10 cellular contexts compared by ENCODE assay signal in the genomic region with DNA sequence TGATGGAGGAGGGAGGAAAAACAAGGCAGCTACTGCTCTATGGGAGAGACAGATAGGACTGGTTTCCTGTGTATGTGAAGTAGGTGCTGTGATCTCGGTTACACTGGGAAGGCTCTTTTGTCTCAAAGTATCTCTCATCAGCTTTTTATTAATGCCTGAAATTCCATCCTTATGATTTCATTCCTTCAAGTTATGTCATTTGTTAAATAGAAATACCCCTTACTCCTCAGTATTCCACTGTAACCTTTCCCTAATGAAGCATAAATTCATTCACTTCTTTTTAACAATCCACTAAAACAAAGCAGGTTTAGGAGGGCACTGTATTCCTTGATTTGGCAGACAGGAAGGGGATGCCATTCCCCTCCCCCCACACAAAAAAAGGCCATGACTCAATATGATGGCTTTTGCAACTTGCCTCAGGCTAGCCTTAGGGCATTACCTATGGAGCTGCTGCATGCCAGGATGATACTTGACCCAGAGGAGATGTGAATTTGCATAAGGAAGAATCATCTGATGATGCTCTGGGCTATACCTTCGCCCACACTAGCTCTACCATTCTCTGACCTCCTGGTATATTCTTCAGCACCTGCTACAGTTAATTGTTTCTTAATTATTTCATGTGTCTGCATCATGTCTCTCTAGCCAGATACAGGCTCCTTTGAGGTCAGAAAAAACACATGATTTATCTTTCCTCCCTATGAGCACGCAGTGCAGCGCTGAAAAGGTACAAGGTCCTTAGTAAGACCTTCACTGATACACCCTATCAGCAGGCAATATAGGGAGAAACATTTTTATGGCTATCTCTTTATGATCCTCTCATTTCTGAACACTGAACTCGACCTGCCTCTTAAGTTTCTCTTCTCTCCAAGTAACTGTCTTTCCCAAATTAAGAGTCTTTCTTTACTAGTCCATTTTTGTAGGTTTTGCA. TPM values are rescaled to one million over a fixed set of nuclear protein-coding genes. Genes with fewer than 3 reads are reported as not detected.
DNase-seq lines count a peak whose midpoint lies in the region; ATAC-seq and TF ChIP-seq lines count a peak whose summit lies in the region.
"Had no signal": no experiment of that assay in that cellular context is flagged by ENCODE, and none has a peak within 500 bp of the region (broad histone marks: within the 10 kb centered on the region; RNA-seq: fewer than 3 reads in every experiment).

No MANE protein-coding gene starts in this region.

- CTCF ChIA-PET in BJ (lab: Yijun Ruan, JAX), result interaction anchor here (1.2 to 1.3 kb wide), 2 partner anchors 12 to 14 kb away, joined by 3 to 4 read pairs; no protein-coding TSS in a partner anchor

- H3K27me3 ChIP-seq in BJ (ENCODE audit: control insufficient read depth, insufficient read depth, low read length), result no peaks in the 10 kb centered on the region
- H3K27me3 ChIP-seq in left lung, result no peaks in the 10 kb centered on the region

- no peak overlapping the region for H3K4me3 ChIP-seq in BJ (ENCODE audit: low read depth, low read length)
- H3K4me3 ChIP-seq in left lung, result no peak overlapping the region

- H3K36me3 ChIP-seq in BJ (ENCODE audit: control insufficient read depth, insufficient read depth, low read length) (no peaks in the 10 kb centered on the region), left lung (no peaks in the 10 kb centered on the region)

- peaks cover 0 to 39% of the 10 kb centered on the region in 2 donors for H3K4me1 ChIP-seq in left lung

- no peak overlapping the region for H3K27ac Mint-ChIP-seq in stimulated activated effector memory CD8-positive, alpha-beta T cell treated with anti-CD3 and anti-CD28 coated beads, Interleukin-12 subunit alpha, Interleukin-12 subunit beta, amount 100 ng/mL, for 72 hours
- H3K27ac Mint-ChIP-seq: dendritic cell treated with granulocyte-macrophage colony-stimulating factor and Interleukin-4, amounts not matched to agents 40 ng/mL and 50 ng/mL, for 4 days had no signal

- H3K4me1 Mint-ChIP-seq in stimulated activated effector memory CD8-positive, alpha-beta T cell treated with anti-CD3 and anti-CD28 coated beads, Interleukin-12 subunit alpha, Interleukin-12 subunit beta, amount 100 ng/mL, for 72 hours, result peaks cover 65% of the 10 kb centered on the region

- DNase-seq in BJ (ENCODE audit: low read depth), result peak; percentile 25
- DNase-seq in amniotic epithelial cell (ENCODE audit: low read depth), result peak; percentile 58
- no peak for DNase-seq in left lung
- no peak for DNase-seq in stimulated activated CD4-positive, alpha-beta T cell treated with anti-CD3 and anti-CD28 coated beads, Interleukin-12 subunit alpha, Interleukin-12 subunit beta, amount 100 ng/mL, for 4 hours
- no peak for DNase-seq in stimulated activated effector memory CD8-positive, alpha-beta T cell treated with anti-CD3 and anti-CD28 coated beads, Interleukin-12 subunit alpha, Interleukin-12 subunit beta, amount 100 ng/mL, for 72 hours (ENCODE audit: low spot score in 2 of 2)
- no peak for DNase-seq in OCI-M2 (lab: John Stamatoyannopoulos, UW; ENCODE audit: unreplicated experiment)
- DNase-seq: activated CD4-positive, alpha-beta T cell treated with anti-CD3 and anti-CD28 coated beads, Interleukin-2, amount 50 U/mL, for 4 hours had no signal

- H3K9me3 ChIP-seq in left lung, result no peaks in the 10 kb centered on the region

- intact Hi-C loops in left lung (cut with DNase I), result no loop called here

- no peaks in the 10 kb centered on the region for H3K9me3 Mint-ChIP-seq in stimulated activated effector memory CD8-positive, alpha-beta T cell treated with anti-CD3 and anti-CD28 coated beads, Interleukin-12 subunit alpha, Interleukin-12 subunit beta, amount 100 ng/mL, for 72 hours
- H3K9me3 Mint-ChIP-seq: dendritic cell treated with granulocyte-macrophage colony-stimulating factor and Interleukin-4, amounts not matched to agents 40 ng/mL and 50 ng/mL, for 4 days had no signal

- ATAC-seq in HG02759 (IDR thresholded peaks at IDR 0.05; ENCODE audit: unreplicated experiment), result peak; percentile 45
- peak; percentile 33 for ATAC-seq in left lung
- ATAC-seq in stimulated activated effector memory CD8-positive, alpha-beta T cell treated with anti-CD3 and anti-CD28 coated beads, Interleukin-12 subunit alpha, Interleukin-12 subunit beta, amount 100 ng/mL, for 72 hours, result no peak
- ATAC-seq in HG02678 (IDR thresholded peaks at IDR 0.05; ENCODE audit: unreplicated experiment), result no peak

- no peak overlapping the region for H3K4me3 Mint-ChIP-seq in stimulated activated effector memory CD8-positive, alpha-beta T cell treated with anti-CD3 and anti-CD28 coated beads, Interleukin-12 subunit alpha, Interleukin-12 subunit beta, amount 100 ng/mL, for 72 hours
- H3K4me3 Mint-ChIP-seq: dendritic cell treated with granulocyte-macrophage colony-stimulating factor and Interleukin-4, amounts not matched to agents 40 ng/mL and 50 ng/mL, for 4 days had no signal

- no peak overlapping the region for H3K27ac ChIP-seq in left lung

- H3K36me3 Mint-ChIP-seq in stimulated activated effector memory CD8-positive, alpha-beta T cell treated with anti-CD3 and anti-CD28 coated beads, Interleukin-12 subunit alpha, Interleukin-12 subunit beta, amount 100 ng/mL, for 72 hours, result peaks cover 24% of the 10 kb centered on the region

- no peak for TF ChIP-seq CTCF in BJ (IDR thresholded peaks at IDR 0.05; ENCODE audit: insufficient read depth, low read depth, low read length)
- no peak for TF ChIP-seq CTCF in left lung (IDR thresholded peaks at IDR 0.05)

- POLR2A ChIA-PET in BJ (lab: Charles Lee), result no interaction called here

RNA-seq across cellular contexts. Expression of a gene that starts 26.3 kb away (rescaled TPM):
- 22.4 and 33.7 TPM in 2 replicates for polyA plus RNA-seq in BJ (2011; rRNA removed)
- polyA minus RNA-seq in BJ (2011; rRNA and poly(A)+ RNA removed), result 27.9 and 29.1 TPM in 2 replicates
- 10 to 100 TPM; 73.2 to 98.0 TPM for total RNA-seq in left lung

Comparison
In these comparisons a context has a peak if more than half of its experiments do, and no peak if none do; other contexts are left out.
1. DNase-seq: peak in BJ (single experiment) and amniotic epithelial cell (single experiment); none in left lung (0 of 2), stimulated activated CD4-positive, alpha-beta T cell treated with anti-CD3 and anti-CD28 coated beads, Interleukin-12 subunit alpha, Interleukin-12 subunit beta, amount 100 ng/mL, for 4 hours (single experiment), stimulated activated effector memory CD8-positive, alpha-beta T cell treated with anti-CD3 and anti-CD28 coated beads, Interleukin-12 subunit alpha, Interleukin-12 subunit beta, amount 100 ng/mL, for 72 hours (0 of 2) and OCI-M2 (single experiment).
2. ATAC-seq: peak in HG02759 (single experiment) and left lung (single experiment); none in stimulated activated effector memory CD8-positive, alpha-beta T cell treated with anti-CD3 and anti-CD28 coated beads, Interleukin-12 subunit alpha, Interleukin-12 subunit beta, amount 100 ng/mL, for 72 hours (single experiment) and HG02678 (single experiment).